In the genomic region with DNA sequence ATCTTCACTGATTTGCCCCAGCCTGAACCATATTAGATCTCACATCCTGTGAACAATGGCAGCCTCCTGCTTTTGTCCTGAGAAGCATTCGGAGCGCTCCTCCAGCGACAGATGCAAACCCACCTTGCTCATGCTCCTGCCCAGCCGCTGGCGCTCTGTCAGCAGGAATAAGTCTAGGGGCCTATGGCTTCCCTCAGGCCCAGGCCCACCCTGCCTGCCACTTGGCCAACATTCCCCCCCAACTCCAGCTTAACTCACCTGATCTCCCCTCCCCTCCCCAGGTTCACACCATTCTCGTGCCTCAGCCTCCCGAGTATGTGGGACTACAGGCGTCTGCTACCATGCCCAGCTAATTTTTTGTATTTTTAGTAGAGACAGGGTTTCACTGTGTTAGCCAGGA, we compare ENCODE assay signal across 7 cellular contexts.
DNase-seq lines count a peak whose midpoint lies in the region; ATAC-seq and TF ChIP-seq lines count a peak whose summit lies in the region.
"Not testable (repeated sequence)": the region's sequence is repeated elsewhere in the genome, so short reads cannot be mapped to it uniquely, and the experiment has no call there.

No MANE protein-coding gene starts in this region.

- not testable (repeated sequence) for H3K27ac Mint-ChIP-seq in activated CD8-positive, alpha-beta T cell treated with anti-CD3 and anti-CD28 coated beads, Interleukin-2, amount 10 ng/mL, durations not matched to agents 7 days and 5 days

- not testable (repeated sequence) for H4K8ac ChIP-seq in trophoblast cell (ENCODE audit: low read depth, low read length)

- H3K4me3 Mint-ChIP-seq in activated CD8-positive, alpha-beta T cell treated with anti-CD3 and anti-CD28 coated beads, Interleukin-2, amount 10 ng/mL, durations not matched to agents 7 days and 5 days, result not testable (repeated sequence)

- not testable (repeated sequence) for H3K18ac ChIP-seq in trophoblast cell (ENCODE audit: low read length)

- not testable (repeated sequence) for H3K79me2 ChIP-seq in trophoblast cell (ENCODE audit: control insufficient read depth, insufficient read depth, low read length, poor library complexity)

- H2AK5ac ChIP-seq in trophoblast cell (ENCODE audit: low read length), result not testable (repeated sequence)

- POLR2A ChIA-PET in activated CD8-positive, alpha-beta T cell treated with anti-CD3 and anti-CD28 coated beads, Interleukin-2, amount 10 ng/mL, durations not matched to agents 7 days and 5 days (lab: Charles Lee), result not testable (repeated sequence)

- not testable (repeated sequence) for H3K79me1 ChIP-seq in trophoblast cell (ENCODE audit: low read length)

- H2AFZ ChIP-seq in trophoblast cell (ENCODE audit: insufficient read depth, low read length, poor library complexity), result not testable (repeated sequence)

- H3K27me3 Mint-ChIP-seq in activated CD8-positive, alpha-beta T cell treated with anti-CD3 and anti-CD28 coated beads, Interleukin-2, amount 10 ng/mL, durations not matched to agents 7 days and 5 days (ENCODE audit: low read depth), result not testable (repeated sequence)

- not testable (repeated sequence) for H3K27me3 ChIP-seq in right atrium auricular region; right lobe of liver; trophoblast cell (ENCODE audit: insufficient read depth, low read length)

- H3K9me3 ChIP-seq in right atrium auricular region (peaks cover 0 to 25% of the 10 kb centered on the region in 2 donors), mucosa of descending colon (peaks cover 81% of the 10 kb centered on the region), trophoblast cell (ENCODE audit: insufficient read depth, low read depth, low read length) (peaks cover 58% of the 10 kb centered on the region)
- H3K9me3 ChIP-seq in right lobe of liver, result not testable (repeated sequence)

- H3K36me3 ChIP-seq in right atrium auricular region; right lobe of liver; mucosa of descending colon (ENCODE audit: low read depth); trophoblast cell (ENCODE audit: control insufficient read depth in 1 of 2, insufficient read depth in 2 of 2, low read length in 2 of 2): not testable (repeated sequence)

- H3K4me1 Mint-ChIP-seq in activated CD8-positive, alpha-beta T cell treated with anti-CD3 and anti-CD28 coated beads, Interleukin-2, amount 10 ng/mL, durations not matched to agents 7 days and 5 days (ENCODE audit: low read depth), result not testable (repeated sequence)

- WGBS in right lobe of liver (ENCODE audit: insufficient coverage, low coverage, low lambda C conversion rate, missing lambda C conversion rate), result 43% methylated on average over 7 of the region's 8 CpGs
- no CpG with 5 or more reads among the region's 8 CpGs for WGBS in trophoblast cell (ENCODE audit: extremely low coverage, insufficient coverage, insufficient read length)

- intact Hi-C loops in right lobe of liver (cut with DNase I); mucosa of descending colon (cut with DNase I, micrococcal nuclease): not testable (repeated sequence)

- H2BK120ac ChIP-seq in trophoblast cell (ENCODE audit: insufficient read depth, low read length, poor library complexity), result not testable (repeated sequence)

- TF ChIP-seq CTCF in right atrium auricular region (IDR thresholded peaks at IDR 0.05); right lobe of liver (IDR thresholded peaks at IDR 0.05); mucosa of descending colon (IDR thresholded peaks at IDR 0.05): not testable (repeated sequence)

- H3K4me2 ChIP-seq in trophoblast cell (ENCODE audit: low read length), result not testable (repeated sequence)

- not testable (repeated sequence) for H3K27ac ChIP-seq in right atrium auricular region; right lobe of liver; trophoblast cell (ENCODE audit: low read depth, low read length)

- not testable (repeated sequence) for H3K9ac ChIP-seq in trophoblast cell (ENCODE audit: low read length)

- not testable (repeated sequence) for H3K23ac ChIP-seq in trophoblast cell (ENCODE audit: low read length)

- H3K9me3 Mint-ChIP-seq in activated CD8-positive, alpha-beta T cell treated with anti-CD3 and anti-CD28 coated beads, Interleukin-2, amount 10 ng/mL, durations not matched to agents 7 days and 5 days (ENCODE audit: insufficient read depth), result peaks cover 42% of the 10 kb centered on the region

- not testable (repeated sequence) for H3K4me3 ChIP-seq in right atrium auricular region, right lobe of liver, mucosa of descending colon
- peak overlapping the region; percentile 29 for H3K4me3 ChIP-seq in trophoblast cell (ENCODE audit: low read depth, low read length)

- not testable (repeated sequence) for H3K14ac ChIP-seq in trophoblast cell (ENCODE audit: low read length)

- not testable (repeated sequence) for H3K4me1 ChIP-seq in right atrium auricular region; right lobe of liver; mucosa of descending colon (ENCODE audit: low read depth); trophoblast cell (ENCODE audit: control insufficient read depth in 1 of 2, insufficient read depth in 2 of 2, low read length in 2 of 2)

- peak; percentile 19 for DNase-seq in activated CD8-positive, alpha-beta T cell treated with anti-CD3 and anti-CD28 coated beads, Interleukin-2, amount 10 ng/mL, durations not matched to agents 7 days and 5 days
- DNase-seq in right atrium auricular region (ENCODE audit: low spot score) (peak; percentile 61), right lobe of liver (peak in 2 of 3 donors; percentile 52 to 68), ureter (ENCODE audit: low spot score) (peak; percentile 47)
- not testable (repeated sequence) for DNase-seq in mucosa of descending colon, trophoblast cell

- ATAC-seq in activated CD8-positive, alpha-beta T cell treated with anti-CD3 and anti-CD28 coated beads, Interleukin-2, amount 10 ng/mL, durations not matched to agents 7 days and 5 days, result not testable (repeated sequence)
- ATAC-seq in esophagus mucosa, result peak; percentile 12
- ATAC-seq in right lobe of liver, result peak in 2 of 4 donors; percentile 2 to 23
- ATAC-seq in mucosa of descending colon, result peak; percentile 5

- not testable (repeated sequence) for H2BK5ac ChIP-seq in trophoblast cell (ENCODE audit: low read depth, low read length, poor library complexity)

- peaks cover 15% of the 10 kb centered on the region for H3K36me3 Mint-ChIP-seq in activated CD8-positive, alpha-beta T cell treated with anti-CD3 and anti-CD28 coated beads, Interleukin-2, amount 10 ng/mL, durations not matched to agents 7 days and 5 days (ENCODE audit: low read depth)

- not testable (repeated sequence) for H4K91ac ChIP-seq in trophoblast cell (ENCODE audit: low read depth, low read length)

- H3K4ac ChIP-seq in trophoblast cell (ENCODE audit: low read depth, low read length), result not testable (repeated sequence)

- not testable (repeated sequence) for H4K12ac ChIP-seq in trophoblast cell (ENCODE audit: low read depth, low read length)

- TF ChIP-seq POLR2A in right lobe of liver (IDR thresholded peaks at IDR 0.05), result not testable (repeated sequence)

- CTCF ChIA-PET in activated CD8-positive, alpha-beta T cell treated with anti-CD3 and anti-CD28 coated beads, Interleukin-2, amount 10 ng/mL, durations not matched to agents 7 days and 5 days (lab: Charles Lee), result not testable (repeated sequence)

- H2BK12ac ChIP-seq in trophoblast cell (ENCODE audit: low read length), result not testable (repeated sequence)
